1 cellular context compared by ENCODE assay signal in genomic region chr13:93227280-93227905, GRCh38.
A peak's percentile ranks its signal among the peaks of the same experiment; 100 is the strongest.
TF ChIP-seq lines count a peak whose summit lies in the region.

No MANE protein-coding gene starts in this region.

TF ChIP-seq in K562, 482 proteins besides CTCF, POLR2A, EP300 and RAD21 (continued from another document):
- TF ChIP-seq ZNF655 (CRISPR knock-in tag; IDR thresholded peaks at IDR 0.05) (no peak), ZC3H4 (CRISPR knock-in tag; IDR thresholded peaks at IDR 0.05; ENCODE audit: borderline replicate concordance) (0 out of 2 replicates have a peak, but pooled peaks have one; percentile 23), ILF3 (IDR thresholded peaks at IDR 0.05; ENCODE audit: borderline replicate concordance) (no peak), CBX2 (IDR thresholded peaks at IDR 0.05; ENCODE audit: insufficient read depth, low read length, poor library complexity, severe bottlenecking) (no peak), TGIF2 (CRISPR knock-in tag; IDR thresholded peaks at IDR 0.05) (peak; percentile 78; the same call in 1 of the 2 replicates), ZNF695 (CRISPR knock-in tag; IDR thresholded peaks at IDR 0.05) (no peak), ZNF263 (CRISPR knock-in tag; IDR thresholded peaks at IDR 0.05; ENCODE audit: borderline replicate concordance) (0 out of 2 replicates have a peak, but pooled peaks have one; percentile 19), HMG20B (CRISPR knock-in tag; IDR thresholded peaks at IDR 0.05) (no peak)
